In the genomic region with DNA sequence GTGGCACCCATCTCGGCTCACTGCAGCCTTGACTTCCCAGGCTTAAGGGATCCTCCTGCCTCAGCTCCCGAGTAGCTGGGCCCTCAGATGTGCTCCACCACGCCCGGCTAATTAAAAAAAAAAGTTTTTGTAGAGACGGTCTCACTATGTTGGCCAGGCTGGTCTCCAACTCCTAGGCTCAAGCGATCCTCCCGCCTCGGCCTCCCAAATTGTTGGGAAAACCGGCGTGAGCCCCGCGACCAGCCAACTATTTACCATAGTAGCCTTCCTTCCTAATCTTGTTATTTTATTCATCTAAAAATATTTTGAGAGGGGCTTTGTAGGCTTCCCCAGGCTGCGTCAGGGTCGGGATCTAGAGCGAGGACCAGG, we compare ENCODE assay signal across 1 cellular context.
TF ChIP-seq lines count a peak whose summit lies in the region.

No MANE protein-coding gene starts in this region.

TF ChIP-seq in WTC11, 78 proteins besides CTCF, POLR2A, EP300 and RAD21 (continued from another document):
- TF ChIP-seq, protein P1, sequence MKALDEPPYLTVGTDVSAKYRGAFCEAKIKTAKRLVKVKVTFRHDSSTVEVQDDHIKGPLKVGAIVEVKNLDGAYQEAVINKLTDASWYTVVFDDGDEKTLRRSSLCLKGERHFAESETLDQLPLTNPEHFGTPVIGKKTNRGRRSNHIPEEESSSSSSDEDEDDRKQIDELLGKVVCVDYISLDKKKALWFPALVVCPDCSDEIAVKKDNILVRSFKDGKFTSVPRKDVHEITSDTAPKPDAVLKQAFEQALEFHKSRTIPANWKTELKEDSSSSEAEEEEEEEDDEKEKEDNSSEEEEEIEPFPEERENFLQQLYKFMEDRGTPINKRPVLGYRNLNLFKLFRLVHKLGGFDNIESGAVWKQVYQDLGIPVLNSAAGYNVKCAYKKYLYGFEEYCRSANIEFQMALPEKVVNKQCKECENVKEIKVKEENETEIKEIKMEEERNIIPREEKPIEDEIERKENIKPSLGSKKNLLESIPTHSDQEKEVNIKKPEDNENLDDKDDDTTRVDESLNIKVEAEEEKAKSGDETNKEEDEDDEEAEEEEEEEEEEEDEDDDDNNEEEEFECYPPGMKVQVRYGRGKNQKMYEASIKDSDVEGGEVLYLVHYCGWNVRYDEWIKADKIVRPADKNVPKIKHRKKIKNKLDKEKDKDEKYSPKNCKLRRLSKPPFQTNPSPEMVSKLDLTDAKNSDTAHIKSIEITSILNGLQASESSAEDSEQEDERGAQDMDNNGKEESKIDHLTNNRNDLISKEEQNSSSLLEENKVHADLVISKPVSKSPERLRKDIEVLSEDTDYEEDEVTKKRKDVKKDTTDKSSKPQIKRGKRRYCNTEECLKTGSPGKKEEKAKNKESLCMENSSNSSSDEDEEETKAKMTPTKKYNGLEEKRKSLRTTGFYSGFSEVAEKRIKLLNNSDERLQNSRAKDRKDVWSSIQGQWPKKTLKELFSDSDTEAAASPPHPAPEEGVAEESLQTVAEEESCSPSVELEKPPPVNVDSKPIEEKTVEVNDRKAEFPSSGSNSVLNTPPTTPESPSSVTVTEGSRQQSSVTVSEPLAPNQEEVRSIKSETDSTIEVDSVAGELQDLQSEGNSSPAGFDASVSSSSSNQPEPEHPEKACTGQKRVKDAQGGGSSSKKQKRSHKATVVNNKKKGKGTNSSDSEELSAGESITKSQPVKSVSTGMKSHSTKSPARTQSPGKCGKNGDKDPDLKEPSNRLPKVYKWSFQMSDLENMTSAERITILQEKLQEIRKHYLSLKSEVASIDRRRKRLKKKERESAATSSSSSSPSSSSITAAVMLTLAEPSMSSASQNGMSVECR (CRISPR knock-in tag; IDR thresholded peaks at IDR 0.05; ENCODE audit: borderline replicate concordance): no peak
- TF ChIP-seq, protein P2, sequence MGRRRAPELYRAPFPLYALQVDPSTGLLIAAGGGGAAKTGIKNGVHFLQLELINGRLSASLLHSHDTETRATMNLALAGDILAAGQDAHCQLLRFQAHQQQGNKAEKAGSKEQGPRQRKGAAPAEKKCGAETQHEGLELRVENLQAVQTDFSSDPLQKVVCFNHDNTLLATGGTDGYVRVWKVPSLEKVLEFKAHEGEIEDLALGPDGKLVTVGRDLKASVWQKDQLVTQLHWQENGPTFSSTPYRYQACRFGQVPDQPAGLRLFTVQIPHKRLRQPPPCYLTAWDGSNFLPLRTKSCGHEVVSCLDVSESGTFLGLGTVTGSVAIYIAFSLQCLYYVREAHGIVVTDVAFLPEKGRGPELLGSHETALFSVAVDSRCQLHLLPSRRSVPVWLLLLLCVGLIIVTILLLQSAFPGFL (CRISPR knock-in tag; IDR thresholded peaks at IDR 0.05; ENCODE audit: borderline replicate concordance): no peak
- TF ChIP-seq ZNF219 (CRISPR knock-in tag; IDR thresholded peaks at IDR 0.05; ENCODE audit: borderline replicate concordance) (no peak), ZNF317 (CRISPR knock-in tag; IDR thresholded peaks at IDR 0.05; ENCODE audit: borderline replicate concordance, low read depth) (no peak)
